ENCODE assay signal across 23 cellular contexts in the genomic region with DNA sequence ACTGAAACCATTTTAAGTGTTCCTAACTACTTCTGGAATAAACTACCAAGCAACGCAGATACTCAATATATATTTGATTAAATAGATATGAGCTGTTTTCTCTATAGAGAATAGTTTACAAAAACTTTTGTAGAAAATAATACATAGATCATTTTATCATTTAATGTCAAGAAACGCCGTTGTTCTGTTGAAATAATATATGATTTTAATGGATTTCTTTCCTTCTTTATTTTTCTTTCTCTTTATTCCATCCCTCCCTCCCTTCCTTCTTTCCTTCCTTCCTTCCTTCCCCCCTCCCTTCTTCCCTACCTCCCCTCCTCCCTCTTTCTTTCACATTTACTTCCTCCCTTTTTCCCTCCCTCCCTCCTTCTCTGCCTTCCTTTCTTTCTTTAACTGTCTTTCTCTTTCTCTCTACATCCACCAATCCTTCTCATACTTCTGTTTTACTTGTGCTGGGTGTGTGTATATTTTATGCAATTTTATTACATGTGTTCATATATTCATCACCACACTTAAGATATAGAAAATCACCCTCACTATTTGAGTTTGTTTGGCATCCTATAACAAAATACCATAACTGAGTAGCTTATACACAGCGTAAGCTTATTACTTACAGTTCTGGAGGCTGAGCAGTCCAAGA.
A peak's percentile ranks its signal among the peaks of the same experiment; 100 is the strongest.
DNase-seq lines count a peak whose midpoint lies in the region; ATAC-seq, FAIRE-seq and TF ChIP-seq lines count a peak whose summit lies in the region.
"Had no signal": no experiment of that assay in that cellular context is flagged by ENCODE, and none has a peak within 500 bp of the region (broad histone marks: within the 10 kb centered on the region; RNA-seq: fewer than 3 reads in every experiment).

No MANE protein-coding gene starts in this region.

- H3K4me1 ChIP-seq in HepG2 (ENCODE audit: insufficient read depth, low read length) = no peaks in the 10 kb centered on the region
- H3K4me1 ChIP-seq in right lobe of liver = no peaks in the 10 kb centered on the region
- no peaks in the 10 kb centered on the region for H3K4me1 ChIP-seq in H1 (replicated peaks in 1 of 4; ENCODE audit: control insufficient read depth in 3 of 4, insufficient read depth in 4 of 4, low read length in 3 of 4)
- H3K4me1 ChIP-seq: BE2C, BLaER1 had no signal

- H2BK5ac ChIP-seq in H1 (ENCODE audit: low read depth, low read length) = no peak overlapping the region

- no peaks in the 10 kb centered on the region for H3K23me2 ChIP-seq in H1 (ENCODE audit: low read depth, low read length)

- no peak overlapping the region for H3K4ac ChIP-seq in H1 (replicated peaks; ENCODE audit: insufficient read length, low read depth, low read length)

- TF ChIP-seq CTCF in HepG2 (CRISPR knock-in tag; IDR thresholded peaks at IDR 0.05) = no peak
- TF ChIP-seq CTCF in right lobe of liver (IDR thresholded peaks at IDR 0.05) = no peak
- TF ChIP-seq CTCF in H1 (IDR thresholded peaks at IDR 0.05; ENCODE audit: control extremely low read depth in 1 of 3, insufficient read depth in 1 of 3, low read depth in 1 of 3, low read length in 3 of 3) = no peak

- H3K9me3 ChIP-seq in HepG2 (ENCODE audit: low read length) (no peaks in the 10 kb centered on the region), right lobe of liver (no peaks in the 10 kb centered on the region), H1 (ENCODE audit: insufficient read depth in 2 of 2, low read depth in 1 of 2, low read length in 1 of 2) (no peaks in the 10 kb centered on the region)
- H3K9me3 ChIP-seq: BE2C, BLaER1 had no signal

- FAIRE-seq in HepG2 (lab: Jason Lieb, UNC) (no peak), H1 (lab: Jason Lieb, UNC) (no peak)
- FAIRE-seq: A204.1, GM12891 had no signal

- POLR2A ChIA-PET in HepG2 (lab: Yijun Ruan, JAX) = no interaction called here
- POLR2A ChIA-PET in H1 (lab: Charles Lee; ENCODE audit: partially characterized antibody) = no interaction called here

- H3K27me3 ChIP-seq in HepG2 (ENCODE audit: control insufficient read depth in 1 of 2, insufficient read depth in 2 of 2, low read length in 2 of 2) (no peaks in the 10 kb centered on the region), right lobe of liver (no peaks in the 10 kb centered on the region), H1 (replicated peaks in 1 of 4; ENCODE audit: control insufficient read depth in 3 of 4, extremely low read depth in 1 of 4, insufficient read depth in 3 of 4, low read length in 3 of 4) (no peaks in the 10 kb centered on the region)
- H3K27me3 ChIP-seq: BE2C, BLaER1 had no signal

- H4K8ac ChIP-seq in H1 (ENCODE audit: extremely low read depth, insufficient read depth, low read length) = no peak overlapping the region

- no peak for TF ChIP-seq POLR2A in HepG2 (IDR thresholded peaks at IDR 0.05; ENCODE audit: insufficient read depth in 1 of 2, low read depth in 2 of 2, low read length in 2 of 2)
- TF ChIP-seq POLR2A in right lobe of liver (IDR thresholded peaks at IDR 0.05) = no peak
- no peak for TF ChIP-seq POLR2A in H1 (IDR thresholded peaks at IDR 0.05; ENCODE audit: control extremely low read depth in 1 of 2, low read depth in 2 of 2, low read length in 2 of 2)

- in situ Hi-C loops in HepG2 (cut with HindIII; ENCODE audit: extremely low pct_ligation_motif_present, low pct_unique_long_range_greater_than_20kb) = no loop called here

- CTCF ChIA-PET in HepG2 (lab: Yijun Ruan, JAX; ENCODE audit: low intra/inter-chr PET ratio, low total read pairs) = no interaction called here
- CTCF ChIA-PET in H1 (lab: Charles Lee; ENCODE audit: partially characterized antibody) = interaction anchor here (0.6 to 1.0 kb wide), 5 partner anchors 19 to 689 kb away, joined by 3 read pairs; no protein-coding TSS in a partner anchor

- no peak overlapping the region for H2BK20ac ChIP-seq in H1 (ENCODE audit: low read length)

- no peak overlapping the region for H2BK12ac ChIP-seq in H1 (ENCODE audit: low read depth, low read length)

- H3K79me2 ChIP-seq in HepG2 (ENCODE audit: insufficient read depth, low read length) = no peaks in the 10 kb centered on the region
- H3K79me2 ChIP-seq in H1 (ENCODE audit: control insufficient read depth in 1 of 2, insufficient read depth in 2 of 2, low read length in 2 of 2) = no peaks in the 10 kb centered on the region

- no peak overlapping the region for H2AK5ac ChIP-seq in H1 (ENCODE audit: low read depth, low read length)

- TF ChIP-seq EP300 in HepG2 (IDR thresholded peaks at IDR 0.05; ENCODE audit: low read depth in 2 of 2, low read length in 2 of 2) = no peak
- TF ChIP-seq EP300 in HepG2 (CRISPR knock-in tag; IDR thresholded peaks at IDR 0.05; ENCODE audit: borderline replicate concordance) = no peak
- TF ChIP-seq EP300 in H1 (IDR thresholded peaks at IDR 0.05; ENCODE audit: borderline replicate concordance in 1 of 2, low read depth in 2 of 2, low read length in 2 of 2) = no peak

- BruUV-seq in HepG2 (replicated peaks; lab: Mats Ljungman, UMichigan) = no TSS peak

- no peak overlapping the region for H3K56ac ChIP-seq in H1 (replicated peaks; ENCODE audit: insufficient read length, low read depth, low read length)

- H3K14ac ChIP-seq in H1 (ENCODE audit: insufficient read length) = no peak overlapping the region

- H2AFZ ChIP-seq in HepG2 (ENCODE audit: low read length) (no peak overlapping the region), H1 (ENCODE audit: low read length) (0 out of 2 replicates have a peak overlapping the region, but pooled peaks have one; percentile 11)

- no peak overlapping the region for H4K91ac ChIP-seq in H1 (replicated peaks; ENCODE audit: insufficient read length, low read length)

- no peak overlapping the region for H3K18ac ChIP-seq in H1 (ENCODE audit: extremely low read depth, low read length)

- H4K20me1 ChIP-seq in HepG2 (ENCODE audit: insufficient read depth, low read length) (no peaks in the 10 kb centered on the region), H1 (replicated peaks in 1 of 2; ENCODE audit: control insufficient read depth in 1 of 2, insufficient read depth in 2 of 2, low read length in 2 of 2) (no peaks in the 10 kb centered on the region)
- H4K20me1 ChIP-seq: BLaER1 had no signal

- WGBS in HepG2 (ENCODE audit: low lambda C conversion rate) = 0% methylated on average over 4 of the region's 4 CpGs
- WGBS in right lobe of liver (ENCODE audit: insufficient coverage, low coverage, low lambda C conversion rate, missing lambda C conversion rate) = 70% methylated on average over 4 of the region's 4 CpGs
- WGBS in H1 (ENCODE audit: extremely low coverage in 1 of 2, insufficient coverage in 1 of 2, insufficient read length in 1 of 2, insufficient replicate concordance in 2 of 2, low coverage in 1 of 2, low lambda C conversion rate in 2 of 2, missing lambda C conversion rate in 1 of 2), 2 experiments = 95% methylated on average over 4 of the region's 4 CpGs; no CpG with 5 or more reads in 1 of the 2 experiments

- H3K27ac ChIP-seq in HepG2 (ENCODE audit: extremely low read length, insufficient read depth, low read length) = no peak overlapping the region
- no peak overlapping the region for H3K27ac ChIP-seq in right lobe of liver
- H3K27ac ChIP-seq in H1 (ENCODE audit: low read depth, low read length) = no peak overlapping the region
- H3K27ac ChIP-seq: BLaER1 had no signal

- no peak for TF ChIP-seq RAD21 in HepG2 (CRISPR knock-in tag; IDR thresholded peaks at IDR 0.05)
- no peak for TF ChIP-seq RAD21 in H1 (IDR thresholded peaks at IDR 0.05 in 1 of 2, conservative IDR thresholded peaks at IDR 0.05 in 1 of 2; ENCODE audit: low read depth in 2 of 2, low read length in 2 of 2)

- H3K36me3 ChIP-seq in HepG2 (replicated peaks in 1 of 2; ENCODE audit: control insufficient read depth in 1 of 2, insufficient read depth in 2 of 2, low read length in 2 of 2) = no peaks in the 10 kb centered on the region
- H3K36me3 ChIP-seq in right lobe of liver = no peaks in the 10 kb centered on the region
- H3K36me3 ChIP-seq in H1 (ENCODE audit: control insufficient read depth in 2 of 4, insufficient read depth in 4 of 4, low read length in 3 of 4) = no peaks in the 10 kb centered on the region
- H3K36me3 ChIP-seq: BE2C, BLaER1 had no signal

- no peak overlapping the region for H2BK120ac ChIP-seq in H1 (replicated peaks; ENCODE audit: low read depth, low read length)

- no peak overlapping the region for H3K4me2 ChIP-seq in HepG2 (ENCODE audit: low read depth, low read length)
- H3K4me2 ChIP-seq in H1 (ENCODE audit: insufficient read depth in 1 of 2, low read depth in 2 of 2, low read length in 2 of 2) = no peak overlapping the region
- H3K4me2 ChIP-seq: BLaER1 had no signal

- intact Hi-C loops in HepG2 (cut with micrococcal nuclease; ENCODE audit: unreplicated experiment) (no loop called here), right lobe of liver (cut with DNase I) (no loop called here)

- no peak for ATAC-seq in HepG2
- no peak for ATAC-seq in right lobe of liver
- ATAC-seq in GM18868 (IDR thresholded peaks at IDR 0.05; ENCODE audit: unreplicated experiment) = no peak

- H3K9ac ChIP-seq in HepG2 (ENCODE audit: insufficient read depth, low read depth, low read length) = no peak overlapping the region
- H3K9ac ChIP-seq in H1 (replicated peaks in 1 of 4; ENCODE audit: extremely low read depth in 1 of 4, low read depth in 3 of 4, low read length in 3 of 4) = no peak overlapping the region
- H3K9ac ChIP-seq: BLaER1 had no signal

- H2BK15ac ChIP-seq in H1 (ENCODE audit: low read length) = no peak overlapping the region

- no peak overlapping the region for H3K23ac ChIP-seq in H1 (ENCODE audit: insufficient read length)

- no peaks in the 10 kb centered on the region for H3K79me1 ChIP-seq in H1 (ENCODE audit: low read depth, low read length)

- H4K5ac ChIP-seq in H1 (ENCODE audit: insufficient read length, low read depth, low read length) = no peak overlapping the region

- DNase-seq in HepG2 (ENCODE audit: low spot score) (no peak), right lobe of liver (no peak), H1 (ENCODE audit: low read depth in 1 of 2, low spot score in 2 of 2) (no peak), foreskin melanocyte (no peak)
- DNase-seq: 8988T; ACHN; BE2C; C1 segment of cervical spinal cord; CD4-positive, alpha-beta memory T cell; CD4-positive, CD25-positive, alpha-beta regulatory T cell; CD8-positive, alpha-beta memory T cell; COR-L47; DMS 273 treated with DMSO at 0.1 percent for 48 hours; DMS153; DMS53; DMS79; DND-41; EL; GF-D8 had no signal

- H3K4me3 ChIP-seq in HepG2 (replicated peaks in 1 of 3; ENCODE audit: insufficient read depth in 1 of 3, low read depth in 2 of 3, low read length in 3 of 3) = no peak overlapping the region
- no peak overlapping the region for H3K4me3 ChIP-seq in right lobe of liver
- no peak overlapping the region for H3K4me3 ChIP-seq in H1 (ENCODE audit: extremely low read depth in 1 of 4, insufficient read depth in 2 of 4, low read depth in 3 of 4, low read length in 4 of 4)
- H3K4me3 ChIP-seq: BLaER1 had no signal

TF ChIP-seq in HepG2, 621 proteins besides CTCF, POLR2A, EP300 and RAD21 (continues in another document):
- TF ChIP-seq IKZF4 (CRISPR knock-in tag; IDR thresholded peaks at IDR 0.05; ENCODE audit: borderline replicate concordance, low read depth, not compliant biosample characterization) = no peak

TF ChIP-seq in H1, 55 proteins besides CTCF, POLR2A, EP300 and RAD21 (continues in another document):
- no peak for TF ChIP-seq SAP30 (IDR thresholded peaks at IDR 0.05; ENCODE audit: insufficient read depth, insufficient replicate concordance, low read length)
- no peak for TF ChIP-seq RXRA (IDR thresholded peaks at IDR 0.05; ENCODE audit: insufficient read depth, low read depth, low read length)
- TF ChIP-seq SRF (IDR thresholded peaks at IDR 0.05; ENCODE audit: low read depth, low read length) = no peak
- TF ChIP-seq YY1 (IDR thresholded peaks at IDR 0.05; ENCODE audit: low read depth, low read length) = no peak
